ENCODE assay signal across 9 cellular contexts in the genomic region with DNA sequence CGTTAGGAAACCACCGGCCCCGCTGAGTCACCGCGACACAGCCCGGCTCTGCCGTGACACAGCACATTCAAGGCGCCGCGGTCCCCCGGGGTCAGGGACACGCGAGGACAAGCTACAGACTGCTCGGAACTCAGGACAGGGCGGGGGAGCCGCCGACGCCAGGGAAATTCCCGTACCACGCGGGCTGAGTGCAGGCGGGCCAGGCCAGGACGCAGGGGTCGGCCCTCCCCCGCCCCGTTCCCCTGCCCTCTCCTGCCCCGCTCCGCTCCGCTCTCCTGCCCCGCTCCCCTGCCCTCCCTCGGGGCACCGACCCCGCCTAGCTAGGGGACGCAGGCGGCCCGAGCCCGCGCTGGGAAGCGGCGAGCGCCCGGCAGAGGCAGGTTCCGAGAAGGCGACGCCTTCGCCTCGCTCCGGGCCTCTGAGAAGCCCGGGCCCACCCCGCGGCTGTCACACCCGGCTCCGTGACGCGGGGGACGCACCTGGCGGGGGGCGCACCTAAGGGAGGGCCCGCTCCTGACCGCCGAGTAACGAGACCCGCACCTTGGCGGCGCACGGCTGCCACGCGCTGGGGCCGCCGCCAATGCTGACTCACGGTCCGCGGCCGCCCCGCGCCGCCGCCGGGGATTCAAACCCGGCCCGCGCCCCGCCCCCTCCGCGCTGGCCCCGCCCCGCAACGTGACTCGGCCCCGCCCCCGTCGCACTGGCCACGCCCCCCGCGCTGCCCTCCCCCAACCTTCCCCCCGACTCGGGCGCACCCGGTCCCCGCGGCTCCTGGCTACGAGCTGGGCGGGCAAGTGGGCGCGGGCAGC. TPM values are rescaled to one million over a fixed set of nuclear protein-coding genes. Genes with fewer than 3 reads are reported as not detected.
DNase-seq lines count a peak whose midpoint lies in the region; ATAC-seq and TF ChIP-seq lines count a peak whose summit lies in the region.
"Had no signal": no experiment of that assay in that cellular context is flagged by ENCODE, and none has a peak within 500 bp of the region (broad histone marks: within the 10 kb centered on the region; RNA-seq: fewer than 3 reads in every experiment).

No MANE protein-coding gene starts in this region.

- H3K79me2 ChIP-seq in MM.1S (ENCODE audit: low read length): peaks cover 51% of the 10 kb centered on the region

- peak overlapping the region; percentile 92 for H3K4me2 ChIP-seq in MM.1S (ENCODE audit: low read depth, low read length)
- H3K4me2 ChIP-seq: KMS-11 had no signal

- DNase-seq in AG09309 (ENCODE audit: low read depth) (peak; percentile 24), MM.1S (peak; percentile 73), WERI-Rb-1 (peak; percentile 52), breast epithelium (ENCODE audit: low spot score in 2 of 2) (peak; percentile 55 to 86), iris pigment epithelial cell (ENCODE audit: low read depth) (peak; percentile 83)
- DNase-seq in stimulated activated CD4-positive, alpha-beta T cell treated with anti-CD3 and anti-CD28 coated beads, Interleukin-12 subunit alpha, Interleukin-12 subunit beta, amount 100 ng/mL, for 4 hours: peak; percentile 83

- ATAC-seq in GM18907 (IDR thresholded peaks at IDR 0.05; ENCODE audit: unreplicated experiment) (peak; percentile 46), HG03095 (IDR thresholded peaks at IDR 0.05; ENCODE audit: unreplicated experiment) (no peak)

- H3K4me3 ChIP-seq in AG09309 (ENCODE audit: control insufficient read depth, low read depth, low read length): peak overlapping the region; percentile 45
- H3K4me3 ChIP-seq in MM.1S (ENCODE audit: low read length): peak overlapping the region; percentile 82
- peak overlapping the region; percentile 64 for H3K4me3 ChIP-seq in WERI-Rb-1 (ENCODE audit: low read depth, low read length)
- peak overlapping the region; percentile 48 to 75 (median 49) for H3K4me3 ChIP-seq in breast epithelium

- H3K9me2 ChIP-seq in MM.1S (replicated peaks; ENCODE audit: insufficient read depth, low read length): no peaks in the 10 kb centered on the region

- no peak for TF ChIP-seq CTCF in AG09309 (IDR thresholded peaks at IDR 0.05; ENCODE audit: control insufficient read depth, insufficient read depth, low read depth, low read length, missing control alignments)
- no peak for TF ChIP-seq CTCF in MM.1S (IDR thresholded peaks at IDR 0.05; ENCODE audit: low read length)
- no peak for TF ChIP-seq CTCF in WERI-Rb-1 (IDR thresholded peaks at IDR 0.05; ENCODE audit: low read depth, low read length)
- no peak for TF ChIP-seq CTCF in breast epithelium (IDR thresholded peaks at IDR 0.05)

- H3K27me3 ChIP-seq in MM.1S (replicated peaks; ENCODE audit: insufficient read depth, low read length): no peaks in the 10 kb centered on the region
- no peaks in the 10 kb centered on the region for H3K27me3 ChIP-seq in WERI-Rb-1 (ENCODE audit: insufficient read depth, low read depth, severe bottlenecking)
- no peaks in the 10 kb centered on the region for H3K27me3 ChIP-seq in breast epithelium

- TF ChIP-seq POLR2A in breast epithelium (IDR thresholded peaks at IDR 0.05): no peak

- H3K27ac ChIP-seq in MM.1S (ENCODE audit: low read length): peak overlapping the region; percentile 65
- peak overlapping the region; percentile 74 for H3K27ac ChIP-seq in WERI-Rb-1
- H3K27ac ChIP-seq in breast epithelium: peak overlapping the region; percentile 54 to 77
- H3K27ac ChIP-seq: KMS-11 had no signal

- H3F3A ChIP-seq in MM.1S (ENCODE audit: insufficient read depth, low read length): peaks cover 4% of the 10 kb centered on the region; the same call in 1 of the 2 replicates

- no peaks in the 10 kb centered on the region for H3K4me1 ChIP-seq in MM.1S (ENCODE audit: low read length)
- peaks cover 0 to 6% of the 10 kb centered on the region in 2 donors for H3K4me1 ChIP-seq in breast epithelium

- peak overlapping the region; percentile 33; the same call in 1 of the 2 replicates for H2AFZ ChIP-seq in MM.1S (ENCODE audit: low read length)

- H3K36me3 ChIP-seq in MM.1S (replicated peaks; ENCODE audit: insufficient read depth, low read length): no peaks in the 10 kb centered on the region
- no peaks in the 10 kb centered on the region; the same call in 1 of the 2 replicates for H3K36me3 ChIP-seq in WERI-Rb-1
- H3K36me3 ChIP-seq in breast epithelium: peaks cover 7% of the 10 kb centered on the region

- H4K20me1 ChIP-seq in MM.1S (ENCODE audit: insufficient read depth, low read length): no peaks in the 10 kb centered on the region

- intact Hi-C loops in breast epithelium (cut with DNase I; ENCODE audit: low total_unique reads): no loop called here

- H3K9me3 ChIP-seq in MM.1S (replicated peaks; ENCODE audit: insufficient read depth, low read length): no peaks in the 10 kb centered on the region
- H3K9me3 ChIP-seq in WERI-Rb-1 (ENCODE audit: severe bottlenecking): no peaks in the 10 kb centered on the region
- H3K9me3 ChIP-seq in breast epithelium: no peaks in the 10 kb centered on the region

- peak overlapping the region; percentile 96 for H3K9ac ChIP-seq in MM.1S (ENCODE audit: low read length)
- H3K9ac ChIP-seq: KMS-11 had no signal

RNA-seq across cellular contexts. Expression of a gene that starts 27.5 kb away (rescaled TPM):
- total RNA-seq in breast epithelium: 10 to 100 TPM; 50.5 to 89.3 (median 58.4) TPM

RNA-seq across cellular contexts. Expression of a gene that starts 27.6 kb away (rescaled TPM):
- total RNA-seq in breast epithelium: 10 to 100 TPM; 54.4 to 72.3 (median 59.6) TPM

RNA-seq across cellular contexts. Expression of a gene that starts 35.2 kb away (rescaled TPM):
- total RNA-seq in breast epithelium: 10 to 100 TPM; 18.6 to 28.5 (median 27.5) TPM

RNA-seq across cellular contexts. Expression of a gene that starts 41.3 kb away (rescaled TPM):
- total RNA-seq in breast epithelium: 10 to 100 TPM; 10.4 to 18.7 (median 14.6) TPM

RNA-seq across cellular contexts. Expression of a gene that starts 45.8 kb away (rescaled TPM):
- 1 to 10 TPM; 2.7 to 8.2 (median 7.3) TPM for total RNA-seq in breast epithelium

Comparison
In these comparisons a context has a peak if more than half of its experiments do, and no peak if none do; other contexts are left out.
1. DNase-seq: peak in every context shown above with its lines; median percentile 83 in iris pigment epithelial cell; 83 in stimulated activated CD4-positive, alpha-beta T cell treated with anti-CD3 and anti-CD28 coated beads, Interleukin-12 subunit alpha, Interleukin-12 subunit beta, amount 100 ng/mL, for 4 hours; 73 in MM.1S; 70 in breast epithelium; 52 in WERI-Rb-1; 24 in AG09309.